Comparison of ENCODE assay signal across 8 cellular contexts in the genomic region with DNA sequence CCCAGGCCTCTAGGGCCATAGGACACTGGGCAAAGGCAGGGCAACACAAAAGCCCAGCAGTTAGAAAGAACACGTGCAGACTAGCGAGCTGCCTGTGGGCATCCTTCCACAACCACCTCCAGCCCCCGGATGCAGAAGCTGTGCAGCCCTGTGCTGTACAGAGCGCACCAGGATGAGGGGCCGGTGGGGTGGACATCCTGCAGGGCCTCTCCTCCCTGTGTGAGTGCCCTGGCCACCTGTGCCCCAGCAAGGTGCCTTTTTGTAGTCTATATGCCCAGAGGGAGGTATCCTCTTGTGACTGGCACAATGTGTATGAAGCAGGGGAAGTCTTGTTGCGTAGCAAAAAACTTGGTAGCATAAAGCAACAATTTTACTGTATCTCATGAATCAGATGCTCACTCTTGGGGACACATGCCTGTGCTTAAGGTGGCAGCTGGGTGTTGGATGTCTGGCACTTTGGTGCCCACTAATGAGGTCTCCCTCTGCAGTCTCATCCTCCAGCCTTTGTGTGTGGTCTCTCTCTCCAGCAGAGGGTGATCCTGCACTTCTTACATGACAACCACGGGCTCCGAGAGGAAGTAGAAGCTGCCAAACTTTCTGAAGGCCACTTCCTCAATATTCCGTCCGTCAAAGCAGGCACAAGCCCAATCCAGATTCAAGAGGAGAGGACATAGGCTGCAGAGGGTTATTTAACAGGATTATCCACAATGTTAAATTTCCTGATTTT. TPM values are rescaled to one million over a fixed set of nuclear protein-coding genes. Genes with fewer than 3 reads are reported as not detected.
A peak's percentile ranks its signal among the peaks of the same experiment; 100 is the strongest.
DNase-seq lines count a peak whose midpoint lies in the region; ATAC-seq and TF ChIP-seq lines count a peak whose summit lies in the region.

No MANE protein-coding gene starts in this region.

- H3K36me3 ChIP-seq in BLaER1 treated with 17β-estradiol and CSF1 and Interleukin-3, amounts not matched to agents 10 nM and 100 nM = peaks cover 0 to 98% (median 89%) of the 10 kb centered on the region in 11 experiments; a peak in 19 of 22 replicates
- no peaks in the 10 kb centered on the region for H3K36me3 ChIP-seq in Peyer's patch
- H3K36me3 ChIP-seq in left ventricle myocardium inferior = peaks cover 3% of the 10 kb centered on the region
- H3K36me3 ChIP-seq in gastrocnemius medialis = no peaks in the 10 kb centered on the region

- no peak overlapping the region for H3K4me3 ChIP-seq in BLaER1 treated with 17β-estradiol and CSF1 and Interleukin-3, amounts not matched to agents 10 nM and 100 nM
- no peak overlapping the region for H3K4me3 ChIP-seq in Peyer's patch
- H3K4me3 ChIP-seq in left ventricle myocardium inferior = peak overlapping the region; percentile 15
- peak overlapping the region in 1 of 4 donors; percentile 33 for H3K4me3 ChIP-seq in gastrocnemius medialis

- H3K4me2 ChIP-seq in BLaER1 treated with 17β-estradiol and CSF1 and Interleukin-3, amounts not matched to agents 10 nM and 100 nM = peak overlapping the region; percentile 9 to 73 (median 38); a peak in 19 of 22 replicates

- peaks cover 19% of the 10 kb centered on the region for H3K4me1 Mint-ChIP-seq in Calu3 (ENCODE audit: low read depth, unreplicated experiment)

- H3K36me3 Mint-ChIP-seq in Calu3 (ENCODE audit: insufficient read depth, unreplicated experiment) = peaks cover 9% of the 10 kb centered on the region

- H3K4me3 Mint-ChIP-seq in Calu3 (ENCODE audit: low read depth, unreplicated experiment) = no peak overlapping the region

- intact Hi-C loops in left ventricle myocardium inferior (cut with micrococcal nuclease) = loop anchor here (5.0 kb wide), 1 partner anchor 281 kb away; no protein-coding TSS in a partner anchor
- intact Hi-C loops in gastrocnemius medialis (cut with DNase I; ENCODE audit: low total_unique reads) = loop anchor here (2.0 kb wide), 1 partner anchor 281 kb away; no protein-coding TSS in a partner anchor
- intact Hi-C loops in Calu3 (cut with micrococcal nuclease; ENCODE audit: unreplicated experiment) = loop anchor here (1.0 kb wide), 1 partner anchor 281 kb away; no protein-coding TSS in a partner anchor

- no peaks in the 10 kb centered on the region for H3K27me3 Mint-ChIP-seq in Calu3 (ENCODE audit: unreplicated experiment)

- BruUV-seq in Calu3 (replicated peaks; lab: Mats Ljungman, UMichigan) = no TSS peak

- no peaks in the 10 kb centered on the region for H3K9me3 Mint-ChIP-seq in Calu3 (ENCODE audit: low read depth, unreplicated experiment)

- H3K27ac ChIP-seq in BLaER1 treated with 17β-estradiol and CSF1 and Interleukin-3, amounts not matched to agents 10 nM and 100 nM = peak overlapping the region in 2 of 11 experiments; percentile 5 to 8; a peak in 1 of 22 replicates
- H3K27ac ChIP-seq in Peyer's patch (no peak overlapping the region), left ventricle myocardium inferior (replicated peaks) (peak overlapping the region; percentile 65), gastrocnemius medialis (peak overlapping the region in 1 of 4 donors; percentile 17)

- CTCF ChIA-PET in Calu3 (lab: Charles Lee) = interaction anchor here (0.6 kb wide), 1 partner anchor 9 kb away, joined by 4 read pairs; a partner anchor contains a TSS

- peak overlapping the region in 4 of 11 experiments; percentile 2 to 24 (median 12); a peak in 5 of 22 replicates for H3K9ac ChIP-seq in BLaER1 treated with 17β-estradiol and CSF1 and Interleukin-3, amounts not matched to agents 10 nM and 100 nM

- TF ChIP-seq POLR2A in Peyer's patch (IDR thresholded peaks at IDR 0.05) = no peak
- no peak for TF ChIP-seq POLR2A in gastrocnemius medialis (IDR thresholded peaks at IDR 0.05)

- no peak overlapping the region for H3K27ac Mint-ChIP-seq in Calu3 (ENCODE audit: unreplicated experiment)

- peaks cover 0 to 60% (median 30%) of the 10 kb centered on the region in 11 experiments; a peak in 17 of 22 replicates for H4K20me1 ChIP-seq in BLaER1 treated with 17β-estradiol and CSF1 and Interleukin-3, amounts not matched to agents 10 nM and 100 nM

- H3K27me3 ChIP-seq in BLaER1 treated with 17β-estradiol and CSF1 and Interleukin-3, amounts not matched to agents 10 nM and 100 nM = no peaks in the 10 kb centered on the region
- H3K27me3 ChIP-seq in Peyer's patch (no peaks in the 10 kb centered on the region), left ventricle myocardium inferior (ENCODE audit: low read depth) (no peaks in the 10 kb centered on the region), gastrocnemius medialis (no peaks in the 10 kb centered on the region)

- no peaks in the 10 kb centered on the region for H3K9me3 ChIP-seq in BLaER1 treated with 17β-estradiol and CSF1 and Interleukin-3, amounts not matched to agents 10 nM and 100 nM (replicated peaks in 1 of 11)
- H3K9me3 ChIP-seq in Peyer's patch = no peaks in the 10 kb centered on the region
- H3K9me3 ChIP-seq in left ventricle myocardium inferior (replicated peaks) = no peaks in the 10 kb centered on the region
- no peaks in the 10 kb centered on the region for H3K9me3 ChIP-seq in gastrocnemius medialis

- H3K4me1 ChIP-seq in BLaER1 treated with 17β-estradiol and CSF1 and Interleukin-3, amounts not matched to agents 10 nM and 100 nM = peaks cover 7 to 30% (median 16%) of the 10 kb centered on the region in 10 experiments; a peak in 19 of 20 replicates
- H3K4me1 ChIP-seq in Peyer's patch = no peaks in the 10 kb centered on the region
- H3K4me1 ChIP-seq in left ventricle myocardium inferior = peaks cover 12% of the 10 kb centered on the region
- H3K4me1 ChIP-seq in gastrocnemius medialis = no peaks in the 10 kb centered on the region

- TF ChIP-seq CTCF in Peyer's patch (IDR thresholded peaks at IDR 0.05) (peak; percentile 13 to 75 (median 66)), left ventricle myocardium inferior (IDR thresholded peaks at IDR 0.05; ENCODE audit: borderline replicate concordance) (peak; percentile 79), gastrocnemius medialis (IDR thresholded peaks at IDR 0.05 in 4 of 5, conservative IDR thresholded peaks at IDR 0.05 in 1 of 5) (peak in 4 of 5 experiments; percentile 26 to 56 (median 30)), Calu3 (IDR thresholded peaks at IDR 0.05; ENCODE audit: unreplicated experiment) (no peak)

- DNase-seq in Peyer's patch = peak in 2 of 3 donors; percentile 45 to 81
- DNase-seq in amygdala (lab: John Stamatoyannopoulos, UW) = peak in 41 of 56 donors; percentile 3 to 74 (median 30)
- DNase-seq in left ventricle myocardium inferior = peak; percentile 38
- DNase-seq in gastrocnemius medialis = peak; percentile 30 to 69
- DNase-seq in Calu3 = no peak

- ATAC-seq in GM18499 (IDR thresholded peaks at IDR 0.05; ENCODE audit: insufficient read depth, unreplicated experiment) = peak; percentile 64
- peak; percentile 81 for ATAC-seq in HG03045 (IDR thresholded peaks at IDR 0.05; ENCODE audit: unreplicated experiment)
- ATAC-seq in gastrocnemius medialis = peak; percentile 60 to 92

- in situ Hi-C loops in gastrocnemius medialis (cut with MboI; ENCODE audit: low sequenced_read_pairs in 4 of 4) = loop anchor here in 1 of 4 donors (10.0 kb wide), 1 partner anchor 279 kb away; no protein-coding TSS in a partner anchor

RNA-seq across cellular contexts. Expression of a gene that starts 8.7 kb away (rescaled TPM):
- total RNA-seq in Peyer's patch (10 to 100 TPM in 1 of 4 donors, 1 to 10 TPM in 3; 3.9 to 14.0 (median 5.8) TPM), left ventricle myocardium inferior (3.7 TPM), gastrocnemius medialis (1 to 10 TPM; 3.0 to 4.5 (median 3.9) TPM), Calu3 (2022) (70.1 and 81.7 TPM in 2 replicates)
